8 cellular contexts compared by ENCODE assay signal in genomic region chr9:127311239-127311741, GRCh38. TPM values are rescaled to one million over a fixed set of nuclear protein-coding genes. Genes with fewer than 3 reads are reported as not detected.
DNase-seq lines count a peak whose midpoint lies in the region; ATAC-seq and TF ChIP-seq lines count a peak whose summit lies in the region.

No MANE protein-coding gene starts in this region.

- ATAC-seq in left colon (peak; percentile 64), GM18873 (IDR thresholded peaks at IDR 0.05; ENCODE audit: low FRiP score, unreplicated experiment) (no peak), GM18502 (IDR thresholded peaks at IDR 0.05; ENCODE audit: poor library complexity, unreplicated experiment) (no peak)

- intact Hi-C loops in left colon (cut with DNase I, micrococcal nuclease): no loop called here

- peak; percentile 31 for DNase-seq in NCI-H2196 treated with DMSO at 0.1 percent for 48 hours (lab: John Stamatoyannopoulos, UW; ENCODE audit: unreplicated experiment)
- peak; percentile 91 for DNase-seq in astrocyte of the hippocampus (ENCODE audit: low read depth, low spot score)
- peak; percentile 31 to 33 for DNase-seq in left colon
- DNase-seq in stromal cell of bone marrow (ENCODE audit: low read depth): peak; percentile 74
- DNase-seq in cortex of kidney (lab: John Stamatoyannopoulos, UW): no peak

- peak; percentile 45 for TF ChIP-seq CTCF in GM12873 (IDR thresholded peaks at IDR 0.05; ENCODE audit: insufficient read depth, low read depth, low read length, missing control alignments)

RNA-seq across cellular contexts. Expression of gene GARNL3, which starts 46.7 kb away (rescaled TPM):
- total RNA-seq in left colon: 1 to 10 TPM; 6.0 to 7.3 TPM
